Comparison of ENCODE assay signal across 10 cellular contexts in the genomic region with DNA sequence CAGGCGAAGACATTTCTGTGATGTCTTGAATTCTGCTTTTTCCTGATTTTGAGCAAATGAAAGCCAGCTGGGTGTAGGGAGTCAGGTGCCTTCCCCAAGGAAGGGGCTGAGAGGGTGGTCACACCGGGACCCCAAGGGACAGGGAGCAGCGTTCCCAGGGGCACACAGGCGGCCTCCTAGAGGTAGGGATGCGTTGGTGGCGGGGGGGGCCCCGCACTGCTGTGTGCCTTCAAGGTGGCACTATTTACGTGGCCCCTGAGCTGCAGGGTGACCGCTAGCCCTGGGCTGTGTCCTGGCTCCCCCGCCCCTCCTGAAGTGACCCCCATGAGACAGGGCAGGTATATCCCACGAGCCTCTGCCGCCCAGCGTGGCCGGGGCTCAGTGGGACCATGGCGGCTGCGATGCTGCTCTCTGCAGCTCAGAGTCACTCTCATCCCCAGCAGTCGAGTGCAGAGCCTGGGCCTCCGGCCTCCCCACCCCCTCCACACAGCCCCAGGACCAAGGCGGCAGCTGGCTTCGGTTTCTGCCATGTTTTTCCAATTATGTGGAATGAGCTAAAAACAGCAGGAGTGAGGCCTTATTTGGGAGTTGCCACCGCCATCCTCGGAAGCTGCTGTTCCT.
DNase-seq lines count a peak whose midpoint lies in the region; ATAC-seq and TF ChIP-seq lines count a peak whose summit lies in the region.
"Had no signal": no experiment of that assay in that cellular context is flagged by ENCODE, and none has a peak within 500 bp of the region (broad histone marks: within the 10 kb centered on the region; RNA-seq: fewer than 3 reads in every experiment).

No MANE protein-coding gene starts in this region.

- H2BK120ac ChIP-seq in neuronal stem cell (ENCODE audit: low read depth, low read length) = no peak overlapping the region

- H4K20me1 ChIP-seq in fibroblast of lung (ENCODE audit: control insufficient read depth, extremely low read depth, insufficient read depth, low read length) = no peaks in the 10 kb centered on the region

- peaks cover 6% of the 10 kb centered on the region for H3K79me1 ChIP-seq in neuronal stem cell (ENCODE audit: low read depth, low read length)

- H3K14ac ChIP-seq in neuronal stem cell (ENCODE audit: low read length) = peak overlapping the region; percentile 78

- no peaks in the 10 kb centered on the region for H3K79me2 ChIP-seq in fibroblast of lung (ENCODE audit: control insufficient read depth, insufficient read depth, low read length)

- BruUV-seq in A673 (replicated peaks; lab: Mats Ljungman, UMichigan) = no TSS peak

- H3K4me1 ChIP-seq in A673 (ENCODE audit: insufficient read depth, low read length, poor library complexity, severe bottlenecking) = peaks cover 38% of the 10 kb centered on the region
- H3K4me1 ChIP-seq in fibroblast of lung (ENCODE audit: control insufficient read depth, extremely low read depth, insufficient read depth, low read length) = peaks cover 18% of the 10 kb centered on the region
- H3K4me1 ChIP-seq in neuronal stem cell (ENCODE audit: control insufficient read depth in 2 of 2, insufficient read depth in 1 of 2, low read depth in 1 of 2, low read length in 2 of 2) = peaks cover 16% of the 10 kb centered on the region in 2 donors

- CTCF ChIA-PET in A673 (lab: Charles Lee) = interaction anchor here (0.6 to 0.7 kb wide), 3 partner anchors 31 to 193 kb away, joined by 3 to 6 read pairs (median 3); no protein-coding TSS in a partner anchor

- POLR2A ChIA-PET in A673 (lab: Charles Lee; ENCODE audit: low non-redundant PET) = interaction anchor here (0.6 kb wide), 1 partner anchor 113 kb away, joined by 3 read pairs; no protein-coding TSS in a partner anchor

- H3K4me2 ChIP-seq in fibroblast of lung (ENCODE audit: extremely low read depth, insufficient read depth, low read length) (peak overlapping the region; percentile 71), neuronal stem cell (ENCODE audit: insufficient read depth, low read length, poor library complexity, severe bottlenecking) (no peak overlapping the region)

- H2BK12ac ChIP-seq in neuronal stem cell (ENCODE audit: low read length) = no peak overlapping the region

- intact Hi-C loops in A673 (cut with micrococcal nuclease; ENCODE audit: unreplicated experiment) = no loop called here

- peak overlapping the region; percentile 85 for H3K23ac ChIP-seq in neuronal stem cell (ENCODE audit: low read depth, low read length, poor library complexity)

- no peak for ATAC-seq in HG03457 (IDR thresholded peaks at IDR 0.05; ENCODE audit: unreplicated experiment)
- ATAC-seq in GM19035 (IDR thresholded peaks at IDR 0.05; ENCODE audit: unreplicated experiment) = no peak

- H3K9ac ChIP-seq in fibroblast of lung (ENCODE audit: insufficient read depth, low read length) (peak overlapping the region; percentile 50), neuronal stem cell (ENCODE audit: low read depth, low read length, poor library complexity) (no peak overlapping the region)

- H2BK5ac ChIP-seq in neuronal stem cell (ENCODE audit: low read length) = no peak overlapping the region

- peak overlapping the region; percentile 23 for H3K4me3 ChIP-seq in A673 (ENCODE audit: low read depth, low read length, poor library complexity, severe bottlenecking)
- H3K4me3 ChIP-seq in fibroblast of lung (replicated peaks in 1 of 4; ENCODE audit: control extremely low read depth in 1 of 4, insufficient read depth in 1 of 4, low read depth in 3 of 4, low read length in 4 of 4) = no peak overlapping the region
- no peak overlapping the region for H3K4me3 ChIP-seq in neuronal stem cell (ENCODE audit: low read length in 2 of 2)

- H3K18ac ChIP-seq in neuronal stem cell (ENCODE audit: low read length) = peak overlapping the region; percentile 84

- H2AFZ ChIP-seq in fibroblast of lung (ENCODE audit: low read length) (peak overlapping the region; percentile 88), neuronal stem cell (ENCODE audit: low read length) (no peak overlapping the region)

- peaks cover 11% of the 10 kb centered on the region for H3K36me3 ChIP-seq in A673 (ENCODE audit: insufficient read depth, low read length, poor library complexity, severe bottlenecking)
- H3K36me3 ChIP-seq in fibroblast of lung (ENCODE audit: control insufficient read depth, insufficient read depth, low read length) = no peaks in the 10 kb centered on the region
- peaks cover 11 to 19% of the 10 kb centered on the region in 2 donors for H3K36me3 ChIP-seq in neuronal stem cell (replicated peaks in 1 of 2; ENCODE audit: control insufficient read depth in 2 of 2, insufficient read depth in 2 of 2, low read length in 2 of 2)

- H3K4ac ChIP-seq in neuronal stem cell (ENCODE audit: low read length) = no peak overlapping the region

- H4K8ac ChIP-seq in neuronal stem cell (ENCODE audit: low read depth, low read length) = no peak overlapping the region

- WGBS in neuronal stem cell (ENCODE audit: extremely low coverage in 2 of 2, insufficient read length in 2 of 2, insufficient replicate concordance in 1 of 2), 2 donors = no CpG with 5 or more reads among the region's 22 CpGs

- H3K27me3 ChIP-seq in A673 (replicated peaks; ENCODE audit: insufficient read depth, low read depth, low read length, poor library complexity) = no peaks in the 10 kb centered on the region
- H3K27me3 ChIP-seq in fibroblast of lung (ENCODE audit: control insufficient read depth, insufficient read depth, low read length) = no peaks in the 10 kb centered on the region
- H3K27me3 ChIP-seq in neuronal stem cell (ENCODE audit: control insufficient read depth in 3 of 3, insufficient read depth in 3 of 3, low read depth in 1 of 3, low read length in 3 of 3) = no peaks in the 10 kb centered on the region

- no peak overlapping the region for H4K91ac ChIP-seq in neuronal stem cell (ENCODE audit: low read depth, low read length, poor library complexity)

- DNase-seq in A673 (ENCODE audit: low spot score) (peak; percentile 90), NCI-H1694 (lab: John Stamatoyannopoulos, UW) (peak; percentile 28), fibroblast of lung (ENCODE audit: low read depth in 2 of 2) (peak; percentile 36 to 72), neuronal stem cell (ENCODE audit: low spot score) (no peak), NCI-H1930 (lab: John Stamatoyannopoulos, UW) (no peak)
- no peak for DNase-seq in stimulated activated CD8-positive, alpha-beta memory T cell treated with anti-CD3 and anti-CD28 coated beads, Interleukin-4, amount 100 ng/mL, for 48 hours
- DNase-seq: activated T-cell treated with anti-CD3 and anti-CD28 coated beads, Interleukin-2, amount 50 U/mL, for 24 hours; CD4-positive, CD25-positive, alpha-beta regulatory T cell had no signal

- no peaks in the 10 kb centered on the region for H3K9me3 ChIP-seq in A673 (ENCODE audit: low read depth, low read length, poor library complexity, severe bottlenecking)
- H3K9me3 ChIP-seq in fibroblast of lung (ENCODE audit: control insufficient read depth, insufficient read depth, low read depth, low read length) = no peaks in the 10 kb centered on the region
- H3K9me3 ChIP-seq in neuronal stem cell (replicated peaks in 1 of 2; ENCODE audit: control insufficient read depth in 2 of 2, insufficient read depth in 1 of 2, low read depth in 1 of 2, low read length in 2 of 2) = no peaks in the 10 kb centered on the region

- no peak overlapping the region for H2AK5ac ChIP-seq in neuronal stem cell (ENCODE audit: low read depth, low read length)

- H2BK15ac ChIP-seq in neuronal stem cell (ENCODE audit: low read length) = no peak overlapping the region

- TF ChIP-seq CTCF in A673 (conservative IDR thresholded peaks at IDR 0.05; ENCODE audit: low read depth, low read length) (no peak), fibroblast of lung (conservative IDR thresholded peaks at IDR 0.05 in 1 of 2, IDR thresholded peaks at IDR 0.05 in 1 of 2; ENCODE audit: low read depth in 1 of 2, low read length in 2 of 2) (no peak)

- H3K27ac ChIP-seq in A673 (ENCODE audit: low read depth, low read length, poor library complexity, severe bottlenecking) = peak overlapping the region; percentile 88
- H3K27ac ChIP-seq in fibroblast of lung (ENCODE audit: insufficient read depth, low read length) = peak overlapping the region; percentile 71
- no peak overlapping the region for H3K27ac ChIP-seq in neuronal stem cell (replicated peaks; ENCODE audit: low read length)

Comparison
In these comparisons a context has a peak if more than half of its experiments do, and no peak if none do; other contexts are left out.
1. DNase-seq: peak in A673 (single experiment), NCI-H1694 (single experiment) and fibroblast of lung (2 of 2); none in neuronal stem cell (single experiment), NCI-H1930 (0 of 2) and stimulated activated CD8-positive, alpha-beta memory T cell treated with anti-CD3 and anti-CD28 coated beads, Interleukin-4, amount 100 ng/mL, for 48 hours (single experiment).